Comparison of ENCODE assay signal across 24 cellular contexts in genomic region chr11:116122697-116123472, GRCh38.
"Had no signal": no experiment of that assay in that cellular context is flagged by ENCODE, and none has a peak within 500 bp of the region (broad histone marks: within the 10 kb centered on the region; RNA-seq: fewer than 3 reads in every experiment).

No MANE protein-coding gene starts in this region.

- ATAC-seq: activated CD8-positive, alpha-beta memory T cell treated with anti-CD3 and anti-CD28 coated beads, Interleukin-2, amount 10 ng/mL, durations not matched to agents 7 days and 5 days; activated naive CD4-positive, alpha-beta T cell treated with anti-CD3 and anti-CD28 coated beads, Interleukin-2, amount 50 U/mL, for 72 hours; activated naive CD8-positive, alpha-beta T cell treated with anti-CD3 and anti-CD28 coated beads, Interleukin-2, amount 50 U/mL, for 24 hours; body of pancreas; T-helper 17 cell had no signal

- H3K4me1 Mint-ChIP-seq: activated B cell treated with CpG ODN at 0.5 μM for 24 hours; activated CD4-positive, alpha-beta T cell treated with anti-CD3 and anti-CD28 coated beads, Interleukin-2, amount 10 ng/mL, durations not matched to agents 24 days and 14 days; activated CD8-positive, alpha-beta memory T cell treated with anti-CD3 and anti-CD28 coated beads, Interleukin-2, amount 10 ng/mL, durations not matched to agents 7 days and 5 days; activated naive CD8-positive, alpha-beta T cell treated with anti-CD3 and anti-CD28 coated beads, Interleukin-2, amount 50 U/mL, for 24 hours; T-helper 17 cell had no signal

- H3K27me3 ChIP-seq: ascending aorta, body of pancreas had no signal

- H3K27ac Mint-ChIP-seq: activated B cell treated with CpG ODN at 0.5 μM for 24 hours; activated CD4-positive, alpha-beta T cell treated with anti-CD3 and anti-CD28 coated beads, Interleukin-2, amount 10 ng/mL, durations not matched to agents 24 days and 14 days; activated CD8-positive, alpha-beta memory T cell treated with anti-CD3 and anti-CD28 coated beads, Interleukin-2, amount 10 ng/mL, durations not matched to agents 7 days and 5 days; activated naive CD4-positive, alpha-beta T cell treated with anti-CD3 and anti-CD28 coated beads, Interleukin-2, amount 50 U/mL, for 72 hours; activated naive CD8-positive, alpha-beta T cell treated with anti-CD3 and anti-CD28 coated beads, Interleukin-2, amount 50 U/mL, for 24 hours; activated T-cell treated with anti-CD3 and anti-CD28 coated beads, Interleukin-2, amount 50 U/mL, for 24 hours; activated T-helper 1 cell treated with anti-CD3 and anti-CD28 coated beads, Interleukin-12 subunit alpha, Interleukin-12 subunit beta, Interleukin-2, Interleukin-4 antibody, amounts not matched to agents 30 ng/mL and 10 ng/mL and 1 ng/mL, durations not matched to agents 14 hours and 24 hours and 36 hours; T-helper 17 cell had no signal

- H3K4me3 Mint-ChIP-seq: activated B cell treated with CpG ODN at 0.5 μM for 24 hours; activated CD4-positive, alpha-beta T cell treated with anti-CD3 and anti-CD28 coated beads, Interleukin-2, amount 10 ng/mL, durations not matched to agents 24 days and 14 days; activated CD8-positive, alpha-beta memory T cell treated with anti-CD3 and anti-CD28 coated beads, Interleukin-2, amount 10 ng/mL, durations not matched to agents 7 days and 5 days; activated naive CD8-positive, alpha-beta T cell treated with anti-CD3 and anti-CD28 coated beads, Interleukin-2, amount 50 U/mL, for 24 hours; activated T-cell treated with anti-CD3 and anti-CD28 coated beads, Interleukin-2, amount 50 U/mL, for 24 hours; activated T-helper 1 cell treated with anti-CD3 and anti-CD28 coated beads, Interleukin-12 subunit alpha, Interleukin-12 subunit beta, Interleukin-2, Interleukin-4 antibody, amounts not matched to agents 30 ng/mL and 10 ng/mL and 1 ng/mL, durations not matched to agents 14 hours and 24 hours and 36 hours; T-helper 17 cell had no signal

- H3K9me3 Mint-ChIP-seq: activated CD4-positive, alpha-beta T cell treated with anti-CD3 and anti-CD28 coated beads, Interleukin-2, amount 10 ng/mL, durations not matched to agents 24 days and 14 days; activated naive CD8-positive, alpha-beta T cell treated with anti-CD3 and anti-CD28 coated beads, Interleukin-2, amount 50 U/mL, for 24 hours; activated T-cell treated with anti-CD3 and anti-CD28 coated beads, Interleukin-2, amount 50 U/mL, for 24 hours; activated T-helper 1 cell treated with anti-CD3 and anti-CD28 coated beads, Interleukin-12 subunit alpha, Interleukin-12 subunit beta, Interleukin-2, Interleukin-4 antibody, amounts not matched to agents 30 ng/mL and 10 ng/mL and 1 ng/mL, durations not matched to agents 14 hours and 24 hours and 36 hours had no signal

- H3K27ac ChIP-seq: ascending aorta, body of pancreas had no signal

- DNase-seq: activated B cell treated with CpG ODN at 0.5 μM for 24 hours; activated CD4-positive, alpha-beta T cell treated with anti-CD3 and anti-CD28 coated beads for 1 hour; activated CD4-positive, alpha-beta T cell treated with anti-CD3 and anti-CD28 coated beads, Interleukin-2, amount 10 ng/mL, durations not matched to agents 24 days and 14 days; activated CD4-positive, alpha-beta T cell treated with anti-CD3 and anti-CD28 coated beads, Interleukin-2, amount 50 U/mL, for 48 hours; activated CD8-positive, alpha-beta memory T cell treated with anti-CD3 and anti-CD28 coated beads, Interleukin-2, amount 10 ng/mL, durations not matched to agents 7 days and 5 days; activated effector memory CD4-positive, alpha-beta T cell treated with anti-CD3 and anti-CD28 coated beads, Interleukin-2, amount 50 U/mL, for 16 hours; activated naive CD4-positive, alpha-beta T cell treated with Interleukin-2 at 50 U/mL for 16 hours; activated naive CD8-positive, alpha-beta T cell treated with anti-CD3 and anti-CD28 coated beads, Interleukin-2, amount 50 U/mL, for 24 hours; activated T-cell treated with anti-CD3 and anti-CD28 coated beads, Interleukin-2, amount 50 U/mL, for 24 hours; amniotic stem cell; body of pancreas; KBM-7; NCI-H1105; NCI-H1436; NCI-H1694 treated with DMSO at 0.1 percent for 48 hours; NCI-H2081; NCI-H510A treated with DMSO at 0.1 percent for 48 hours; NCI-H69; SIG-M5; T-helper 17 cell; T-helper 9 cell had no signal

- H3K4me3 ChIP-seq: ascending aorta, body of pancreas had no signal

- H3K9me3 ChIP-seq: ascending aorta, body of pancreas had no signal

- H3K27me3 Mint-ChIP-seq: activated B cell treated with CpG ODN at 0.5 μM for 24 hours; activated CD4-positive, alpha-beta T cell treated with anti-CD3 and anti-CD28 coated beads, Interleukin-2, amount 10 ng/mL, durations not matched to agents 24 days and 14 days; activated CD8-positive, alpha-beta memory T cell treated with anti-CD3 and anti-CD28 coated beads, Interleukin-2, amount 10 ng/mL, durations not matched to agents 7 days and 5 days; activated naive CD8-positive, alpha-beta T cell treated with anti-CD3 and anti-CD28 coated beads, Interleukin-2, amount 50 U/mL, for 24 hours; activated T-cell treated with anti-CD3 and anti-CD28 coated beads, Interleukin-2, amount 50 U/mL, for 24 hours; T-helper 17 cell had no signal

- H3K4me1 ChIP-seq: ascending aorta, body of pancreas had no signal

- H3K36me3 Mint-ChIP-seq: activated CD8-positive, alpha-beta memory T cell treated with anti-CD3 and anti-CD28 coated beads, Interleukin-2, amount 10 ng/mL, durations not matched to agents 7 days and 5 days had no signal

- H3K36me3 ChIP-seq: ascending aorta had no signal
